In genomic region chr6:11315743-11316437, GRCh38 we compare ENCODE assay signal across 1 cellular context.
TF ChIP-seq lines count a peak whose summit lies in the region.

No MANE protein-coding gene starts in this region.

TF ChIP-seq in A549, 52 proteins besides CTCF, POLR2A, EP300 and RAD21 (continued from another document):
- TF ChIP-seq ELK1 (IDR thresholded peaks at IDR 0.05; ENCODE audit: low read depth, low read length) (no peak), CHD2 (IDR thresholded peaks at IDR 0.05; ENCODE audit: low read length, partially characterized antibody) (no peak), PBX3 (IDR thresholded peaks at IDR 0.05) (0 out of 2 replicates have a peak, but pooled peaks have one; percentile 30), RCOR1 (IDR thresholded peaks at IDR 0.05; ENCODE audit: low read depth, low read length) (no peak), NFE2L2 (conservative IDR thresholded peaks at IDR 0.05; ENCODE audit: low read length) (no peak), EHMT2 (IDR thresholded peaks at IDR 0.05; ENCODE audit: low read depth) (no peak), FOSL2 (IDR thresholded peaks at IDR 0.05) (peak; percentile 75), FOSL2 (CRISPR knock-in tag; IDR thresholded peaks at IDR 0.05) (peak; percentile 91), MAFK (IDR thresholded peaks at IDR 0.05; ENCODE audit: partially characterized antibody) (no peak), RARB (CRISPR knock-in tag; IDR thresholded peaks at IDR 0.05) (no peak), E2F6 (IDR thresholded peaks at IDR 0.05; ENCODE audit: borderline replicate concordance, low read depth) (peak; percentile 30; the same call in 1 of the 2 replicates)
